In genomic region chr5:114449836-114450515, GRCh38 we compare ENCODE assay signal across 8 cellular contexts.
DNase-seq lines count a peak whose midpoint lies in the region; ATAC-seq and TF ChIP-seq lines count a peak whose summit lies in the region.

No MANE protein-coding gene starts in this region.

- H3K4me2 ChIP-seq in smooth muscle cell = peak overlapping the region; percentile 32

- ATAC-seq in GM21576 (IDR thresholded peaks at IDR 0.05; ENCODE audit: unreplicated experiment) = peak; percentile 97

- no peaks in the 10 kb centered on the region for H4K20me1 ChIP-seq in smooth muscle cell (ENCODE audit: low read depth)

- DNase-seq in NCI-H2171 treated with DMSO at 0.1 percent for 48 hours (lab: John Stamatoyannopoulos, UW) = peak; percentile 3
- no peak for DNase-seq in NCI-H2171 (lab: John Stamatoyannopoulos, UW)
- DNase-seq in HT-29 (ENCODE audit: low spot score) = peak; percentile 69
- DNase-seq in RPMI7951 (ENCODE audit: low read depth) = peak; percentile 33
- DNase-seq in astrocyte of the cerebellum (ENCODE audit: low read depth) = peak; percentile 11
- DNase-seq in iPS-NIHi11 (ENCODE audit: low spot score) = peak; percentile 74
- DNase-seq in smooth muscle cell (lab: John Stamatoyannopoulos, UW; ENCODE audit: unreplicated experiment) = peak; percentile 23

- WGBS in smooth muscle cell (ENCODE audit: low lambda C conversion rate) = 15% methylated on average over 16 of the region's 16 CpGs

- in situ Hi-C loops in astrocyte of the cerebellum (cut with HindIII; ENCODE audit: low sequenced_read_pairs) = loop anchor here (25.0 kb wide), 1 partner anchor 763 kb away; no protein-coding TSS in a partner anchor

- H3K27me3 ChIP-seq in smooth muscle cell (ENCODE audit: low read depth) = no peaks in the 10 kb centered on the region

- peak; percentile 82 for TF ChIP-seq CTCF in astrocyte of the cerebellum (IDR thresholded peaks at IDR 0.05; ENCODE audit: low read depth, low read length, missing control alignments)
- peak; percentile 80 for TF ChIP-seq CTCF in smooth muscle cell (IDR thresholded peaks at IDR 0.05; ENCODE audit: borderline replicate concordance, insufficient read depth, poor library complexity, severe bottlenecking)

- H3K4me3 ChIP-seq in astrocyte of the cerebellum (ENCODE audit: low read depth, low read length) (no peak overlapping the region), smooth muscle cell (no peak overlapping the region)

- peak overlapping the region; percentile 54 for H3K27ac ChIP-seq in smooth muscle cell (ENCODE audit: low read depth)

- no peak overlapping the region for H3K9ac ChIP-seq in smooth muscle cell (ENCODE audit: low read depth)

- H3F3A ChIP-seq in smooth muscle cell (ENCODE audit: low read depth) = no peaks in the 10 kb centered on the region

- peaks cover 13% of the 10 kb centered on the region for H3K4me1 ChIP-seq in smooth muscle cell (ENCODE audit: low read depth)

- no peak overlapping the region for H2AFZ ChIP-seq in smooth muscle cell (ENCODE audit: low read depth)

- no peaks in the 10 kb centered on the region for H3K36me3 ChIP-seq in smooth muscle cell (ENCODE audit: low read depth)

- H3K79me2 ChIP-seq in smooth muscle cell (ENCODE audit: low read depth) = no peaks in the 10 kb centered on the region

- no peaks in the 10 kb centered on the region for H3K9me3 ChIP-seq in smooth muscle cell (replicated peaks; ENCODE audit: low read depth)
